Comparison of ENCODE assay signal across 20 cellular contexts in the genomic region with DNA sequence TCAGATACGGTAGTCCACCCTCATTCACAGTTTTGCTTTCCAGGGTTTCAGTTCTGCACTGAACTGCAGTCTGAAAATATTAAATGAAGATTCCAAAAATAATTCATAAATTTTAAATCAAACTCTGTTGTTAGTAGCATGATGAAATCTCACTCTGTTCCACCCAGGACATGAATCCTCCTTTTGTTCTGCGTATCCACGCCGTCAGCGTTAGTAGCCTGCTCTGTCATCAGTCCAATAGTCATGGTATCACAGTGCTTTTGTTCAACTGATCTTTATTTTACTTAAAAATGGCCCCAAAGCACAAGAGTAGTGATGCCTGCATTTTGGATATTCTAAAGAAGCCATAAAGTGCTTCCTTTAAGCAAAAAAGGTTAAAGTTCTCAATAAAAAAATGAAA.
"Had no signal": no experiment of that assay in that cellular context is flagged by ENCODE, and none has a peak within 500 bp of the region (broad histone marks: within the 10 kb centered on the region; RNA-seq: fewer than 3 reads in every experiment).

No MANE protein-coding gene starts in this region.

- H3K9ac ChIP-seq: parathyroid adenoma had no signal

- H3K4me2 ChIP-seq: smooth muscle cell had no signal

- H3K27me3 Mint-ChIP-seq: activated naive CD4-positive, alpha-beta T cell treated with anti-CD3 and anti-CD28 coated beads, Interleukin-2, amount 10 ng/mL, durations not matched to agents 7 days and 5 days; dendritic cell treated with granulocyte-macrophage colony-stimulating factor and Interleukin-4, amounts not matched to agents 40 ng/mL and 50 ng/mL, for 4 days; memory B cell; stimulated activated memory B cell treated with anti-CD40 and anti-IgM and Interleukin-4, amounts not matched to agents 10 μg/mL and 1 μg/mL and 100 μg/mL, for 72 hours had no signal

- H3K27me3 ChIP-seq: foreskin keratinocyte, sigmoid colon had no signal

- DNase-seq: activated CD8-positive, alpha-beta memory T cell treated with anti-CD3 and anti-CD28 coated beads for 24 hours; activated CD8-positive, alpha-beta memory T cell treated with anti-CD3 and anti-CD28 coated beads, Interleukin-2, amount 50 U/mL, for 4 hours; activated effector memory CD4-positive, alpha-beta T cell treated with anti-CD3 and anti-CD28 coated beads, Interleukin-2, amount 50 U/mL, for 16 hours; activated naive CD4-positive, alpha-beta T cell treated with anti-CD3 and anti-CD28 coated beads, Interleukin-2, amount 10 ng/mL, durations not matched to agents 7 days and 5 days; activated T-cell treated with anti-CD3 and anti-CD28 coated beads, Interleukin-2, amount 50 U/mL, for 4 hours; effector CD8-positive, alpha-beta T cell; foreskin keratinocyte; left cardiac atrium; sigmoid colon; stimulated activated CD4-positive, alpha-beta T cell treated with anti-CD3 and anti-CD28 coated beads, Interleukin-15, amount 100 ng/mL, for 24 hours; T1000 had no signal

- H3K79me2 ChIP-seq: parathyroid adenoma had no signal

- H3K27ac Mint-ChIP-seq: activated naive CD4-positive, alpha-beta T cell treated with anti-CD3 and anti-CD28 coated beads, Interleukin-2, amount 10 ng/mL, durations not matched to agents 7 days and 5 days; dendritic cell treated with granulocyte-macrophage colony-stimulating factor and Interleukin-4, amounts not matched to agents 40 ng/mL and 50 ng/mL, for 4 days; memory B cell; nephron; stimulated activated memory B cell treated with anti-CD40 and anti-IgM and Interleukin-4, amounts not matched to agents 10 μg/mL and 1 μg/mL and 100 μg/mL, for 72 hours; T-helper 1 cell treated with Interleukin-12 subunit alpha and Interleukin-12 subunit beta and Interleukin-4 antibody, amounts not matched to agents 30 μg/mL and 1 μg/mL, for 36 hours; WTC11 had no signal

- ATAC-seq: activated T-cell treated with anti-CD3 and anti-CD28 coated beads, Interleukin-2, amount 50 U/mL, for 4 hours; foreskin keratinocyte; left cardiac atrium; stimulated activated memory B cell treated with anti-CD40 and anti-IgM and Interleukin-4, amounts not matched to agents 10 μg/mL and 1 μg/mL and 100 μg/mL, for 72 hours; WTC11 had no signal

- H3K9me3 ChIP-seq: sigmoid colon had no signal

- H3K27ac ChIP-seq: foreskin keratinocyte, parathyroid adenoma, sigmoid colon had no signal

- FAIRE-seq: islet of Langerhans had no signal

- H3K4me3 ChIP-seq: sigmoid colon, smooth muscle cell had no signal

- H3K4me1 ChIP-seq: parathyroid adenoma, sigmoid colon had no signal

- H3K4me1 Mint-ChIP-seq: activated naive CD4-positive, alpha-beta T cell treated with anti-CD3 and anti-CD28 coated beads, Interleukin-2, amount 10 ng/mL, durations not matched to agents 7 days and 5 days; memory B cell; nephron; stimulated activated memory B cell treated with anti-CD40 and anti-IgM and Interleukin-4, amounts not matched to agents 10 μg/mL and 1 μg/mL and 100 μg/mL, for 72 hours; WTC11 had no signal

- H2AFZ ChIP-seq: parathyroid adenoma had no signal

- H3K4me3 Mint-ChIP-seq: activated naive CD4-positive, alpha-beta T cell treated with anti-CD3 and anti-CD28 coated beads, Interleukin-2, amount 10 ng/mL, durations not matched to agents 7 days and 5 days; activated T-cell treated with anti-CD3 and anti-CD28 coated beads, Interleukin-2, amount 50 U/mL, for 4 hours; dendritic cell treated with granulocyte-macrophage colony-stimulating factor and Interleukin-4, amounts not matched to agents 40 ng/mL and 50 ng/mL, for 4 days; memory B cell; nephron; stimulated activated memory B cell treated with anti-CD40 and anti-IgM and Interleukin-4, amounts not matched to agents 10 μg/mL and 1 μg/mL and 100 μg/mL, for 72 hours; T-helper 1 cell treated with Interleukin-12 subunit alpha and Interleukin-12 subunit beta and Interleukin-4 antibody, amounts not matched to agents 30 μg/mL and 1 μg/mL, for 36 hours; WTC11 had no signal

- H3K9me3 Mint-ChIP-seq: activated naive CD4-positive, alpha-beta T cell treated with anti-CD3 and anti-CD28 coated beads, Interleukin-2, amount 10 ng/mL, durations not matched to agents 7 days and 5 days; activated T-cell treated with anti-CD3 and anti-CD28 coated beads, Interleukin-2, amount 50 U/mL, for 4 hours; dendritic cell treated with granulocyte-macrophage colony-stimulating factor and Interleukin-4, amounts not matched to agents 40 ng/mL and 50 ng/mL, for 4 days; memory B cell; nephron; stimulated activated memory B cell treated with anti-CD40 and anti-IgM and Interleukin-4, amounts not matched to agents 10 μg/mL and 1 μg/mL and 100 μg/mL, for 72 hours; T-helper 1 cell treated with Interleukin-12 subunit alpha and Interleukin-12 subunit beta and Interleukin-4 antibody, amounts not matched to agents 30 μg/mL and 1 μg/mL, for 36 hours; WTC11 had no signal
